8 cellular contexts compared by ENCODE assay signal in the genomic region with DNA sequence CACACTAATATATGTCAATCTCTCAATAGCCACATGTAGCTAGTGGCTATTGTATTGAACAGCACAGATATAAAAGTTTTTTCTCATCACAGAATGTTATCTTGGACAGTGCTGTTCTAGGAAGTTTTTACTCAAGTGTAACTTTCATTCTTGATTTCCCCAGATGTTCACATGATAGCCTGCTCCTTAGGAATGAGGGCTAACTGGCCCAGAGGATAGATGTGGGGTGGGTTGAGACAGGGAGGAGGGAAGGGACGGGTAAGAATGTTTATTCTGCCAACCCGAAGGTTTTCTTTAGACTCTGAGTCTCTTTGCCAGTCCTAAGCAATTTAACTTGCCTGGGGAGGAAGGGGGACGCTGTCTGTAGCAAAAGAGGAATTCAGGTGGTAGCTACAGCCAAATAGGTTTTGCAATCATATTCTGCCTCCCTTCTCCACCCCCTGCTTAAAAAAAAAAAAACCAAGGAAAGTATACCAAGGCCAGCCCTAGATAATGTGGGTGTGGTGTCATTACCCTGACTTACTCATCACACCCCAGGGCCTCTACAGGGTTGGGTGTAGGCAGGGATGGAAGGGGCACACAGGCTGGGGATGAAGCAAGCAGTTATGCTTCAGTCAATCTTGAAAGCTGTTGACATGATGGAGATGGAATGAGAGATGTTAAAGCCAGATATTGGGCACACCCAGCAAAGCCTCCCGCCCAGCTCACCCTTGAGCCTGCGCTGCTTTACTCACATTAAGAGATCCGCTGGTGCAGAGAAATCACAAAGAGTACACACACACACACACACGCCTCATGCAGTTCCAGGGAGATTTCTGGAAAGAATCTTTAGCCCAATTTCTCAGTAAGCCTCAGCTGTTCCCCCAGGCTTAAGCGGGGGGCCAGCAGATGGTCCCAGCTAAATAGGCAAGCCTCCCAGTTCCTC. TPM values are rescaled to one million over a fixed set of nuclear protein-coding genes. Genes with fewer than 3 reads are reported as not detected.
A peak's percentile ranks its signal among the peaks of the same experiment; 100 is the strongest.
DNase-seq lines count a peak whose midpoint lies in the region; ATAC-seq and TF ChIP-seq lines count a peak whose summit lies in the region.

No MANE protein-coding gene starts in this region.

- no peak overlapping the region for H2AFZ ChIP-seq in osteoblast (ENCODE audit: low read length)

- H3K27me3 ChIP-seq in osteoblast (ENCODE audit: insufficient read depth, low read length), result no peaks in the 10 kb centered on the region

- peaks cover 33% of the 10 kb centered on the region for H3K4me1 ChIP-seq in osteoblast (ENCODE audit: insufficient read depth, low read length)

- no peaks in the 10 kb centered on the region for H4K20me1 ChIP-seq in osteoblast (ENCODE audit: insufficient read depth, low read length)

- no peaks in the 10 kb centered on the region for H3K9me3 ChIP-seq in osteoblast (ENCODE audit: low read depth, low read length)

- ATAC-seq in HG03520 (IDR thresholded peaks at IDR 0.05; ENCODE audit: unreplicated experiment), result no peak

- H3K36me3 ChIP-seq in osteoblast (ENCODE audit: insufficient read depth, low read length), result no peaks in the 10 kb centered on the region

- H3K79me2 ChIP-seq in osteoblast (ENCODE audit: insufficient read depth, low read length), result no peaks in the 10 kb centered on the region

- no peak overlapping the region for H3K4me3 ChIP-seq in epithelial cell of esophagus (ENCODE audit: low read length)
- H3K4me3 ChIP-seq in osteoblast (ENCODE audit: insufficient read depth, low read length), result no peak overlapping the region

- peak overlapping the region; percentile 77 for H3K27ac ChIP-seq in osteoblast (ENCODE audit: low read depth, low read length)

- peak overlapping the region; percentile 76 for H3K4me2 ChIP-seq in osteoblast (ENCODE audit: insufficient read depth, low read length)

- peak; percentile 98 for DNase-seq in EL
- peak; percentile 87 for DNase-seq in NOMO-1 treated with DMSO at 0.1 percent for 48 hours (lab: John Stamatoyannopoulos, UW; ENCODE audit: unreplicated experiment)
- peak; percentile 100 for DNase-seq in epithelial cell of esophagus (ENCODE audit: low read depth)
- peak; percentile 92 for DNase-seq in osteoblast (ENCODE audit: insufficient read length, low spot score, missing footprints)
- DNase-seq in cortex of kidney (lab: John Stamatoyannopoulos, UW), result no peak
- DNase-seq in stimulated activated CD4-positive, alpha-beta T cell treated with anti-CD3 and anti-CD28 coated beads, Interleukin-12 subunit alpha, Interleukin-12 subunit beta, amount 100 ng/mL, for 4 hours, result no peak
- DNase-seq in DMS153 treated with DMSO at 0.1 percent for 48 hours (lab: John Stamatoyannopoulos, UW; ENCODE audit: unreplicated experiment), result no peak

- TF ChIP-seq CTCF in epithelial cell of esophagus (IDR thresholded peaks at IDR 0.05; ENCODE audit: insufficient read depth, low read depth, low read length, missing control alignments), result no peak
- TF ChIP-seq CTCF in osteoblast (IDR thresholded peaks at IDR 0.05; ENCODE audit: extremely low read depth, low read depth, low read length), result no peak

RNA-seq across cellular contexts. Expression of a gene that starts 59.9 kb away (rescaled TPM):
- 2.7 and 3.3 TPM in 2 replicates for total RNA-seq in osteoblast

Comparison
In these comparisons a context has a peak if more than half of its experiments do, and no peak if none do; other contexts are left out.
1. DNase-seq: peak in EL (single experiment), NOMO-1 treated with DMSO at 0.1 percent for 48 hours (single experiment), epithelial cell of esophagus (single experiment) and osteoblast (single experiment); none in cortex of kidney (single experiment), stimulated activated CD4-positive, alpha-beta T cell treated with anti-CD3 and anti-CD28 coated beads, Interleukin-12 subunit alpha, Interleukin-12 subunit beta, amount 100 ng/mL, for 4 hours (single experiment) and DMS153 treated with DMSO at 0.1 percent for 48 hours (single experiment).